Comparison of ENCODE assay signal across 9 cellular contexts in genomic region chr6:112337209-112337638, GRCh38. TPM values are rescaled to one million over a fixed set of nuclear protein-coding genes. Genes with fewer than 3 reads are reported as not detected.
DNase-seq lines count a peak whose midpoint lies in the region; ATAC-seq, FAIRE-seq and TF ChIP-seq lines count a peak whose summit lies in the region.
"Had no signal": no experiment of that assay in that cellular context is flagged by ENCODE, and none has a peak within 500 bp of the region (broad histone marks: within the 10 kb centered on the region; RNA-seq: fewer than 3 reads in every experiment).

No MANE protein-coding gene starts in this region.

- peaks cover 2% of the 10 kb centered on the region for H3K27me3 Mint-ChIP-seq in activated naive CD4-positive, alpha-beta T cell treated with anti-CD3 and anti-CD28 coated beads for 36 hours (ENCODE audit: low read depth)

- DNase-seq in 8988T (peak; percentile 25), HAP-1 (ENCODE audit: low spot score in 2 of 2) (peak; percentile 73 to 76), NCI-H526 (lab: John Stamatoyannopoulos, UW) (peak; percentile 69 to 85), caudate nucleus (lab: John Stamatoyannopoulos, UW) (peak in 54 of 61 donors; percentile 3 to 86 (median 47)), left lung (peak in 1 of 2 donors; percentile 41), GM12892 (ENCODE audit: insufficient read length) (no peak)
- DNase-seq in activated naive CD4-positive, alpha-beta T cell treated with anti-CD3 and anti-CD28 coated beads for 36 hours = no peak

- no peaks in the 10 kb centered on the region for H3K4me1 ChIP-seq in HAP-1
- H3K4me1 ChIP-seq in left lung = no peaks in the 10 kb centered on the region

- no peaks in the 10 kb centered on the region for H3K4me1 Mint-ChIP-seq in activated naive CD4-positive, alpha-beta T cell treated with anti-CD3 and anti-CD28 coated beads for 36 hours (ENCODE audit: low read depth)

- no peak overlapping the region for H3K27ac Mint-ChIP-seq in activated naive CD4-positive, alpha-beta T cell treated with anti-CD3 and anti-CD28 coated beads for 36 hours

- no peaks in the 10 kb centered on the region for H3K9me3 ChIP-seq in HAP-1
- no peaks in the 10 kb centered on the region for H3K9me3 ChIP-seq in left lung
- H3K9me3 ChIP-seq: suprapubic skin had no signal

- H3K9me3 Mint-ChIP-seq in activated naive CD4-positive, alpha-beta T cell treated with anti-CD3 and anti-CD28 coated beads for 36 hours = no peaks in the 10 kb centered on the region

- no peaks in the 10 kb centered on the region for H3K36me3 ChIP-seq in HAP-1 (replicated peaks)
- no peaks in the 10 kb centered on the region for H3K36me3 ChIP-seq in left lung
- H3K36me3 ChIP-seq: suprapubic skin had no signal

- intact Hi-C loops in left lung (cut with DNase I) = no loop called here
- intact Hi-C loops in activated naive CD4-positive, alpha-beta T cell treated with anti-CD3 and anti-CD28 coated beads for 36 hours (cut with micrococcal nuclease) = no loop called here

- FAIRE-seq in GM12892 (lab: Jason Lieb, UNC) = no peak

- H3K4me3 ChIP-seq in HAP-1 (no peak overlapping the region), left lung (no peak overlapping the region)
- H3K4me3 ChIP-seq: suprapubic skin had no signal

- CTCF ChIA-PET in activated naive CD4-positive, alpha-beta T cell treated with anti-CD3 and anti-CD28 coated beads for 36 hours (lab: Charles Lee) = no interaction called here

- H3K4me3 Mint-ChIP-seq in activated naive CD4-positive, alpha-beta T cell treated with anti-CD3 and anti-CD28 coated beads for 36 hours = no peak overlapping the region

- ATAC-seq in left lung (peak; percentile 94), HG03460 (IDR thresholded peaks at IDR 0.05; ENCODE audit: unreplicated experiment) (no peak)

- in situ Hi-C loops in HAP-1 (cut with MboI; ENCODE audit: low sequenced_read_pairs) = loop anchor here (25.0 kb wide), 1 partner anchor 1575 kb away; no protein-coding TSS in a partner anchor

- peak; percentile 25 to 44 for TF ChIP-seq CTCF in left lung (IDR thresholded peaks at IDR 0.05)

- H3K27me3 ChIP-seq in HAP-1 (ENCODE audit: low read depth) = no peaks in the 10 kb centered on the region
- H3K27me3 ChIP-seq in left lung = no peaks in the 10 kb centered on the region
- H3K27me3 ChIP-seq: suprapubic skin had no signal

- H3K36me3 Mint-ChIP-seq in activated naive CD4-positive, alpha-beta T cell treated with anti-CD3 and anti-CD28 coated beads for 36 hours (ENCODE audit: low read depth) = no peaks in the 10 kb centered on the region

- no peak for TF ChIP-seq POLR2A in GM12892 (IDR thresholded peaks at IDR 0.05; ENCODE audit: low read depth, low read length)

- no peak overlapping the region for H3K27ac ChIP-seq in caudate nucleus (ENCODE audit: low read depth, low read length)
- H3K27ac ChIP-seq in left lung = no peak overlapping the region
- H3K27ac ChIP-seq: suprapubic skin had no signal

RNA-seq across cellular contexts. Expression of gene RFPL4B, which starts 9.9 kb away (rescaled TPM):
- total RNA-seq in left lung = not detected
- polyA plus RNA-seq in GM12892 (2012; ENCODE audit: missing spikeins) = not detected
- total RNA-seq in activated naive CD4-positive, alpha-beta T cell treated with anti-CD3 and anti-CD28 coated beads for 36 hours = not detected
- total RNA-seq: suprapubic skin had no signal

Comparison
In these comparisons a context has a peak if more than half of its experiments do, and no peak if none do; other contexts are left out.
1. DNase-seq: peak in 8988T (single experiment), HAP-1 (2 of 2), NCI-H526 (2 of 2) and caudate nucleus (54 of 61); none in GM12892 (single experiment) and activated naive CD4-positive, alpha-beta T cell treated with anti-CD3 and anti-CD28 coated beads for 36 hours (single experiment).